In the genomic region with DNA sequence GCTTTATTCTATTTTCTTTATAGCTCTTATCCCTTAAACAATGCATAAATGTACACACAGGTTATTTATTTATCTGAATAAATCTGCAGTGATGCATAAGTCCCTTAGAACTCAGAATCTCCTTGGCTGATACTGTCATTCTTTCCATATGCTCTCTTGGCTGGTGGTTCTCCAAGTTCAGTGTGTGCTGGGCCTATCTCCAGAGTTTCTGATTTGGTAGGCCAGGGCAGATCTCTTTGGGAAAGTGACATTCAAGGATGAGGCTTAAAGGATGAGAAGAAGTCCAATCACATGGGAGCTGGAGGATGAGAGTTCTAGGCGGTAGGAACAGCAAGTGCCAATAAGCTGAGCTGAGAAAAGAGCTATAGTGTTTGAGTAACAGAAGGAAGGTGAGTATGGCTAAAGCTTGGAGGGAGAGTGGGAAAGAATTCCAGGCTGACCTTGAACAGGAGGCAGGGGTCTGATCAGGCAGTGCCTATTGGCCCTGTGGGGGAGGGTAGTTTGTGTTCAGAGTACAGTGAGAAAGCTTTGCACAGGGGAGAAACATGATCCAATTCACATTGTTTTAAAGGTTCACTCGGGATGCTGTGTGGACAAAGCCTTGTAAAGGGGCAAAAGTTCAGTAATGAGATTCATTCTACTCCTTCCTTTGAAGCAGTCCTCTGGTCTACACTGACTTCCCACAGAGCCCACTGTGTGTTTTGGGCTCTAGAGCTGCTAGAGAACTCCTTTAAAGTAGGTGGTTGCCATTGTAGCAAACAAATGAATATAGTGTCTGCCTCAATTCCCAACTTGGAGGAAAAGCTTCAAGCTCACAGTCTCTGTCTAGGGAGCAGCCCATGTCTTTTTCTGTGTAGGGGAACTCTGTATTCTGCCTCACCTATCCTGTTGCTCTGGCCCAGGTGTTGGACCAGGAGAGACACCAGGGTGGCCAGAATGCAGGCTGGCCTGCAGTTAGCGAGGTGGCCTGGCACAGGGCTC, we compare ENCODE assay signal across 1 cellular context.
TF ChIP-seq lines count a peak whose summit lies in the region.

No MANE protein-coding gene starts in this region.

TF ChIP-seq in HepG2, 621 proteins besides CTCF, POLR2A, EP300 and RAD21 (continued from another document and continues in another):
- TF ChIP-seq, protein P1, sequence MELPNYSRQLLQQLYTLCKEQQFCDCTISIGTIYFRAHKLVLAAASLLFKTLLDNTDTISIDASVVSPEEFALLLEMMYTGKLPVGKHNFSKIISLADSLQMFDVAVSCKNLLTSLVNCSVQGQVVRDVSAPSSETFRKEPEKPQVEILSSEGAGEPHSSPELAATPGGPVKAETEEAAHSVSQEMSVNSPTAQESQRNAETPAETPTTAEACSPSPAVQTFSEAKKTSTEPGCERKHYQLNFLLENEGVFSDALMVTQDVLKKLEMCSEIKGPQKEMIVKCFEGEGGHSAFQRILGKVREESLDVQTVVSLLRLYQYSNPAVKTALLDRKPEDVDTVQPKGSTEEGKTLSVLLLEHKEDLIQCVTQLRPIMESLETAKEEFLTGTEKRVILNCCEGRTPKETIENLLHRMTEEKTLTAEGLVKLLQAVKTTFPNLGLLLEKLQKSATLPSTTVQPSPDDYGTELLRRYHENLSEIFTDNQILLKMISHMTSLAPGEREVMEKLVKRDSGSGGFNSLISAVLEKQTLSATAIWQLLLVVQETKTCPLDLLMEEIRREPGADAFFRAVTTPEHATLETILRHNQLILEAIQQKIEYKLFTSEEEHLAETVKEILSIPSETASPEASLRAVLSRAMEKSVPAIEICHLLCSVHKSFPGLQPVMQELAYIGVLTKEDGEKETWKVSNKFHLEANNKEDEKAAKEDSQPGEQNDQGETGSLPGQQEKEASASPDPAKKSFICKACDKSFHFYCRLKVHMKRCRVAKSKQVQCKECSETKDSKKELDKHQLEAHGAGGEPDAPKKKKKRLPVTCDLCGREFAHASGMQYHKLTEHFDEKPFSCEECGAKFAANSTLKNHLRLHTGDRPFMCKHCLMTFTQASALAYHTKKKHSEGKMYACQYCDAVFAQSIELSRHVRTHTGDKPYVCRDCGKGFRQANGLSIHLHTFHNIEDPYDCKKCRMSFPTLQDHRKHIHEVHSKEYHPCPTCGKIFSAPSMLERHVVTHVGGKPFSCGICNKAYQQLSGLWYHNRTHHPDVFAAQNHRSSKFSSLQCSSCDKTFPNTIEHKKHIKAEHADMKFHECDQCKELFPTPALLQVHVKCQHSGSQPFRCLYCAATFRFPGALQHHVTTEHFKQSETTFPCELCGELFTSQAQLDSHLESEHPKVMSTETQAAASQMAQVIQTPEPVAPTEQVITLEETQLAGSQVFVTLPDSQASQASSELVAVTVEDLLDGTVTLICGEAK (IDR thresholded peaks at IDR 0.05), result no peak
- TF ChIP-seq, protein P1 (CRISPR knock-in tag; IDR thresholded peaks at IDR 0.05), result no peak; the same call in 1 of the 2 replicates
- TF ChIP-seq TMF1 (CRISPR knock-in tag; IDR thresholded peaks at IDR 0.05; ENCODE audit: low read depth), result no peak
- TF ChIP-seq ZFP90 (CRISPR knock-in tag; IDR thresholded peaks at IDR 0.05; ENCODE audit: borderline replicate concordance), result 0 out of 2 replicates have a peak, but pooled peaks have one; percentile 39
- no peak for TF ChIP-seq ZNF207 (IDR thresholded peaks at IDR 0.05; ENCODE audit: borderline replicate concordance)
- TF ChIP-seq ZNF367 (CRISPR knock-in tag; IDR thresholded peaks at IDR 0.05; ENCODE audit: borderline replicate concordance), result no peak
- TF ChIP-seq, protein P2, sequence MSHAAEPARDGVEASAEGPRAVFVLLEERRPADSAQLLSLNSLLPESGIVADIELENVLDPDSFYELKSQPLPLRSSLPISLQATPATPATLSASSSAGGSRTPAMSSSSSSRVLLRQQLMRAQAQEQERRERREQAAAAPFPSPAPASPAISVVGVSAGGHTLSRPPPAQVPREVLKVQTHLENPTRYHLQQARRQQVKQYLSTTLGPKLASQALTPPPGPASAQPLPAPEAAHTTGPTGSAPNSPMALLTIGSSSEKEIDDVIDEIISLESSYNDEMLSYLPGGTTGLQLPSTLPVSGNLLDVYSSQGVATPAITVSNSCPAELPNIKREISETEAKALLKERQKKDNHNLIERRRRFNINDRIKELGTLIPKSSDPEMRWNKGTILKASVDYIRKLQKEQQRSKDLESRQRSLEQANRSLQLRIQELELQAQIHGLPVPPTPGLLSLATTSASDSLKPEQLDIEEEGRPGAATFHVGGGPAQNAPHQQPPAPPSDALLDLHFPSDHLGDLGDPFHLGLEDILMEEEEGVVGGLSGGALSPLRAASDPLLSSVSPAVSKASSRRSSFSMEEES (CRISPR knock-in tag; IDR thresholded peaks at IDR 0.05), result 0 out of 2 replicates have a peak, but pooled peaks have one; percentile 18
- TF ChIP-seq ZFP36L1 (CRISPR knock-in tag; IDR thresholded peaks at IDR 0.05), result no peak
- TF ChIP-seq GATAD2A (CRISPR knock-in tag; IDR thresholded peaks at IDR 0.05), result peak; percentile 91
- no peak for TF ChIP-seq CHD4 (IDR thresholded peaks at IDR 0.05; ENCODE audit: borderline replicate concordance, low read length)
- TF ChIP-seq, protein P3, sequence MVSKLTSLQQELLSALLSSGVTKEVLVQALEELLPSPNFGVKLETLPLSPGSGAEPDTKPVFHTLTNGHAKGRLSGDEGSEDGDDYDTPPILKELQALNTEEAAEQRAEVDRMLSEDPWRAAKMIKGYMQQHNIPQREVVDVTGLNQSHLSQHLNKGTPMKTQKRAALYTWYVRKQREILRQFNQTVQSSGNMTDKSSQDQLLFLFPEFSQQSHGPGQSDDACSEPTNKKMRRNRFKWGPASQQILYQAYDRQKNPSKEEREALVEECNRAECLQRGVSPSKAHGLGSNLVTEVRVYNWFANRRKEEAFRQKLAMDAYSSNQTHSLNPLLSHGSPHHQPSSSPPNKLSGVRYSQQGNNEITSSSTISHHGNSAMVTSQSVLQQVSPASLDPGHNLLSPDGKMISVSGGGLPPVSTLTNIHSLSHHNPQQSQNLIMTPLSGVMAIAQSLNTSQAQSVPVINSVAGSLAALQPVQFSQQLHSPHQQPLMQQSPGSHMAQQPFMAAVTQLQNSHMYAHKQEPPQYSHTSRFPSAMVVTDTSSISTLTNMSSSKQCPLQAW (CRISPR knock-in tag; IDR thresholded peaks at IDR 0.05), result peak; percentile 54; the same call in 1 of the 2 replicates
- TF ChIP-seq, protein P4, sequence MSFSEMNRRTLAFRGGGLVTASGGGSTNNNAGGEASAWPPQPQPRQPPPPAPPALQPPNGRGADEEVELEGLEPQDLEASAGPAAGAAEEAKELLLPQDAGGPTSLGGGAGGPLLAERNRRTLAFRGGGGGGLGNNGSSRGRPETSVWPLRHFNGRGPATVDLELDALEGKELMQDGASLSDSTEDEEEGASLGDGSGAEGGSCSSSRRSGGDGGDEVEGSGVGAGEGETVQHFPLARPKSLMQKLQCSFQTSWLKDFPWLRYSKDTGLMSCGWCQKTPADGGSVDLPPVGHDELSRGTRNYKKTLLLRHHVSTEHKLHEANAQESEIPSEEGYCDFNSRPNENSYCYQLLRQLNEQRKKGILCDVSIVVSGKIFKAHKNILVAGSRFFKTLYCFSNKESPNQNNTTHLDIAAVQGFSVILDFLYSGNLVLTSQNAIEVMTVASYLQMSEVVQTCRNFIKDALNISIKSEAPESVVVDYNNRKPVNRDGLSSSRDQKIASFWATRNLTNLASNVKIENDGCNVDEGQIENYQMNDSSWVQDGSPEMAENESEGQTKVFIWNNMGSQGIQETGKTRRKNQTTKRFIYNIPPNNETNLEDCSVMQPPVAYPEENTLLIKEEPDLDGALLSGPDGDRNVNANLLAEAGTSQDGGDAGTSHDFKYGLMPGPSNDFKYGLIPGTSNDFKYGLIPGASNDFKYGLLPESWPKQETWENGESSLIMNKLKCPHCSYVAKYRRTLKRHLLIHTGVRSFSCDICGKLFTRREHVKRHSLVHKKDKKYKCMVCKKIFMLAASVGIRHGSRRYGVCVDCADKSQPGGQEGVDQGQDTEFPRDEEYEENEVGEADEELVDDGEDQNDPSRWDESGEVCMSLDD (CRISPR knock-in tag; IDR thresholded peaks at IDR 0.05; ENCODE audit: borderline replicate concordance), result no peak; the same call in 1 of the 2 replicates
- TF ChIP-seq HOXA5 (CRISPR knock-in tag; IDR thresholded peaks at IDR 0.05), result 0 out of 2 replicates have a peak, but pooled peaks have one; percentile 46
- TF ChIP-seq, protein P5, sequence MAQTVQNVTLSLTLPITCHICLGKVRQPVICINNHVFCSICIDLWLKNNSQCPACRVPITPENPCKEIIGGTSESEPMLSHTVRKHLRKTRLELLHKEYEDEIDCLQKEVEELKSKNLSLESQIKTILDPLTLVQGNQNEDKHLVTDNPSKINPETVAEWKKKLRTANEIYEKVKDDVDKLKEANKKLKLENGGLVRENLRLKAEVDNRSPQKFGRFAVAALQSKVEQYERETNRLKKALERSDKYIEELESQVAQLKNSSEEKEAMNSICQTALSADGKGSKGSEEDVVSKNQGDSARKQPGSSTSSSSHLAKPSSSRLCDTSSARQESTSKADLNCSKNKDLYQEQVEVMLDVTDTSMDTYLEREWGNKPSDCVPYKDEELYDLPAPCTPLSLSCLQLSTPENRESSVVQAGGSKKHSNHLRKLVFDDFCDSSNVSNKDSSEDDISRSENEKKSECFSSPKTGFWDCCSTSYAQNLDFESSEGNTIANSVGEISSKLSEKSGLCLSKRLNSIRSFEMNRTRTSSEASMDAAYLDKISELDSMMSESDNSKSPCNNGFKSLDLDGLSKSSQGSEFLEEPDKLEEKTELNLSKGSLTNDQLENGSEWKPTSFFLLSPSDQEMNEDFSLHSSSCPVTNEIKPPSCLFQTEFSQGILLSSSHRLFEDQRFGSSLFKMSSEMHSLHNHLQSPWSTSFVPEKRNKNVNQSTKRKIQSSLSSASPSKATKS (CRISPR knock-in tag; IDR thresholded peaks at IDR 0.05), result no peak
- no peak for TF ChIP-seq ZNF616 (CRISPR knock-in tag; IDR thresholded peaks at IDR 0.05; ENCODE audit: low read depth)
- TF ChIP-seq CBFB (CRISPR knock-in tag; IDR thresholded peaks at IDR 0.05), result no peak
- TF ChIP-seq ZNF33A (CRISPR knock-in tag; IDR thresholded peaks at IDR 0.05; ENCODE audit: borderline replicate concordance), result no peak
- no peak for TF ChIP-seq HDAC6 (IDR thresholded peaks at IDR 0.05; ENCODE audit: low read depth, low read length)
- no peak for TF ChIP-seq ZBTB8A (CRISPR knock-in tag; IDR thresholded peaks at IDR 0.05; ENCODE audit: borderline replicate concordance, low read depth)
- TF ChIP-seq, protein P6, sequence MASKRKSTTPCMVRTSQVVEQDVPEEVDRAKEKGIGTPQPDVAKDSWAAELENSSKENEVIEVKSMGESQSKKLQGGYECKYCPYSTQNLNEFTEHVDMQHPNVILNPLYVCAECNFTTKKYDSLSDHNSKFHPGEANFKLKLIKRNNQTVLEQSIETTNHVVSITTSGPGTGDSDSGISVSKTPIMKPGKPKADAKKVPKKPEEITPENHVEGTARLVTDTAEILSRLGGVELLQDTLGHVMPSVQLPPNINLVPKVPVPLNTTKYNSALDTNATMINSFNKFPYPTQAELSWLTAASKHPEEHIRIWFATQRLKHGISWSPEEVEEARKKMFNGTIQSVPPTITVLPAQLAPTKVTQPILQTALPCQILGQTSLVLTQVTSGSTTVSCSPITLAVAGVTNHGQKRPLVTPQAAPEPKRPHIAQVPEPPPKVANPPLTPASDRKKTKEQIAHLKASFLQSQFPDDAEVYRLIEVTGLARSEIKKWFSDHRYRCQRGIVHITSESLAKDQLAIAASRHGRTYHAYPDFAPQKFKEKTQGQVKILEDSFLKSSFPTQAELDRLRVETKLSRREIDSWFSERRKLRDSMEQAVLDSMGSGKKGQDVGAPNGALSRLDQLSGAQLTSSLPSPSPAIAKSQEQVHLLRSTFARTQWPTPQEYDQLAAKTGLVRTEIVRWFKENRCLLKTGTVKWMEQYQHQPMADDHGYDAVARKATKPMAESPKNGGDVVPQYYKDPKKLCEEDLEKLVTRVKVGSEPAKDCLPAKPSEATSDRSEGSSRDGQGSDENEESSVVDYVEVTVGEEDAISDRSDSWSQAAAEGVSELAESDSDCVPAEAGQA (IDR thresholded peaks at IDR 0.05; ENCODE audit: low read depth), result no peak
- TF ChIP-seq, protein P6 (CRISPR knock-in tag; IDR thresholded peaks at IDR 0.05; ENCODE audit: borderline replicate concordance), result no peak
- no peak for TF ChIP-seq ZNF850 (CRISPR knock-in tag; conservative IDR thresholded peaks at IDR 0.05)
- TF ChIP-seq, protein P7, sequence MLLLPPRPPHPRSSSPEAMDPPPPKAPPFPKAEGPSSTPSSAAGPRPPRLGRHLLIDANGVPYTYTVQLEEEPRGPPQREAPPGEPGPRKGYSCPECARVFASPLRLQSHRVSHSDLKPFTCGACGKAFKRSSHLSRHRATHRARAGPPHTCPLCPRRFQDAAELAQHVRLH (CRISPR knock-in tag; IDR thresholded peaks at IDR 0.05; ENCODE audit: borderline replicate concordance, low read depth), result peak; percentile 60; the same call in 1 of the 2 replicates
